Comparison of ENCODE assay signal across 25 cellular contexts in the genomic region with DNA sequence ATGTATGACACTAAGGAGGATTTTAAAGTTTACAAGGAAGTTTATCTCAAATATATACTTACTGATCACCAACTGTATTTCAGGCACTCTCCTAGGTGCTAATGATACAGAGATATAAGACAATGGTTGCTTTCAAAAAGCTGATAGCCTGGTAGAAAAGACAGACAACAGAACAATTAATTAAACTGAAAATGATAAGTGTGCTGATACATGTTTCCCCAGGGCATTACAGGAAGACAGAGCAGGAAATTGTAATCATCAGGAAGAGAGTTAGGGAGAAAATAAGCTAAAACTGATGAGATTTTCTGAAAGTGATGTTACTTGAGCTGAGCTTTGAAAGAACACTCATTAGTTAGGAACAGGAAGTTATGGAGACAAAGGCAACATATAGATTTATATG.
"Had no signal": no experiment of that assay in that cellular context is flagged by ENCODE, and none has a peak within 500 bp of the region (broad histone marks: within the 10 kb centered on the region; RNA-seq: fewer than 3 reads in every experiment).

No MANE protein-coding gene starts in this region.

- H3K4me3 ChIP-seq: cardiac muscle cell, Peyer's patch, SJCRH30 had no signal

- ATAC-seq: activated naive CD4-positive, alpha-beta T cell treated with anti-CD3 and anti-CD28 coated beads, Interleukin-2, amount 50 U/mL, for 72 hours; activated naive CD8-positive, alpha-beta T cell treated with anti-CD3 and anti-CD28 coated beads, Interleukin-2, amount 50 U/mL, for 24 hours; activated T-cell treated with anti-CD3 and anti-CD28 coated beads, Interleukin-2, amount 50 U/mL, for 4 hours; T-helper 17 cell had no signal

- H3K4me1 Mint-ChIP-seq: activated CD4-positive, alpha-beta T cell treated with anti-CD3 and anti-CD28 coated beads, Interleukin-2, amount 10 ng/mL, durations not matched to agents 7 days and 5 days; activated naive CD8-positive, alpha-beta T cell treated with anti-CD3 and anti-CD28 coated beads, Interleukin-2, amount 50 U/mL, for 24 hours; T-helper 17 cell had no signal

- H3K27me3 Mint-ChIP-seq: activated CD4-positive, alpha-beta memory T cell treated with anti-CD3 and anti-CD28 coated beads for 36 hours; activated CD4-positive, alpha-beta T cell treated with anti-CD3 and anti-CD28 coated beads, Interleukin-2, amount 10 ng/mL, durations not matched to agents 7 days and 5 days; activated naive CD8-positive, alpha-beta T cell treated with anti-CD3 and anti-CD28 coated beads, Interleukin-2, amount 50 U/mL, for 24 hours; T-helper 17 cell had no signal

- H3K27ac ChIP-seq: brain microvascular endothelial cell, cardiac muscle cell, Peyer's patch, RWPE1, SJCRH30 had no signal

- H3K36me3 ChIP-seq: brain microvascular endothelial cell, cardiac muscle cell, Peyer's patch, SJCRH30 had no signal

- H3K27me3 ChIP-seq: brain microvascular endothelial cell, cardiac muscle cell, Peyer's patch, SJCRH30 had no signal

- H3K9me3 ChIP-seq: Peyer's patch, SJCRH30 had no signal

- H3K27ac Mint-ChIP-seq: activated CD4-positive, alpha-beta memory T cell treated with anti-CD3 and anti-CD28 coated beads for 36 hours; activated CD4-positive, alpha-beta T cell treated with anti-CD3 and anti-CD28 coated beads, Interleukin-2, amount 10 ng/mL, durations not matched to agents 7 days and 5 days; activated naive CD4-positive, alpha-beta T cell treated with anti-CD3 and anti-CD28 coated beads, Interleukin-2, amount 50 U/mL, for 72 hours; activated naive CD8-positive, alpha-beta T cell treated with anti-CD3 and anti-CD28 coated beads, Interleukin-2, amount 50 U/mL, for 24 hours; T-helper 17 cell had no signal

- H3K4me3 Mint-ChIP-seq: activated CD4-positive, alpha-beta memory T cell treated with anti-CD3 and anti-CD28 coated beads for 36 hours; activated CD4-positive, alpha-beta T cell treated with anti-CD3 and anti-CD28 coated beads, Interleukin-2, amount 10 ng/mL, durations not matched to agents 7 days and 5 days; activated naive CD8-positive, alpha-beta T cell treated with anti-CD3 and anti-CD28 coated beads, Interleukin-2, amount 50 U/mL, for 24 hours; activated T-cell treated with anti-CD3 and anti-CD28 coated beads, Interleukin-2, amount 50 U/mL, for 4 hours; T-helper 17 cell had no signal

- H3K4me1 ChIP-seq: Peyer's patch, SJCRH30 had no signal

- DNase-seq: activated CD4-positive, alpha-beta memory T cell treated with anti-CD3 and anti-CD28 coated beads for 36 hours; activated CD4-positive, alpha-beta T cell treated with anti-CD3 and anti-CD28 coated beads, Interleukin-2, amount 10 ng/mL, durations not matched to agents 7 days and 5 days; activated CD4-positive, CD25-positive, alpha-beta regulatory T cell; activated CD8-positive, alpha-beta memory T cell treated with anti-CD3 and anti-CD28 coated beads for 24 hours; activated effector memory CD4-positive, alpha-beta T cell treated with anti-CD3 and anti-CD28 coated beads, Interleukin-2, amount 50 U/mL, for 16 hours; activated naive CD4-positive, alpha-beta T cell treated with Interleukin-2 at 50 U/mL for 16 hours; activated naive CD8-positive, alpha-beta T cell treated with anti-CD3 and anti-CD28 coated beads, Interleukin-2, amount 50 U/mL, for 24 hours; activated T-cell treated with anti-CD3 and anti-CD28 coated beads, Interleukin-2, amount 50 U/mL, for 4 hours; amygdala; brain microvascular endothelial cell; cerebellar nuclear complex; Kasumi-1; NCI-H1092; NCI-H1417; NCI-H1930; NCI-H510A treated with DMSO at 0.1 percent for 48 hours; NCI-H69; Peyer's patch; Right ventricle myocardium superior; SJCRH30; T-helper 17 cell; T-helper 9 cell had no signal
